ENCODE assay signal across 15 cellular contexts in genomic region chr9:127539259-127539981, GRCh38.
DNase-seq lines count a peak whose midpoint lies in the region; ATAC-seq and TF ChIP-seq lines count a peak whose summit lies in the region.
"Had no signal": no experiment of that assay in that cellular context is flagged by ENCODE, and none has a peak within 500 bp of the region (broad histone marks: within the 10 kb centered on the region; RNA-seq: fewer than 3 reads in every experiment).

No MANE protein-coding gene starts in this region.

- WGBS in IMR-90 (ENCODE audit: extremely low coverage in 2 of 2, insufficient read length in 1 of 2), 2 experiments: 60% methylated on average over 8 of the region's 17 CpGs; no CpG with 5 or more reads in 1 of the 2 experiments
- 58% methylated on average over 17 of the region's 17 CpGs for WGBS in mesenchymal stem cell

- H4K5ac ChIP-seq in IMR-90 (ENCODE audit: low read depth, low read length): peak overlapping the region; percentile 79

- CTCF ChIA-PET in IMR-90 (lab: Yijun Ruan, JAX): no interaction called here

- in situ Hi-C loops in IMR-90 (cut with MboI; ENCODE audit: low sequenced_read_pairs): no loop called here
- in situ Hi-C loops in brain microvascular endothelial cell (cut with HindIII; ENCODE audit: low pct_ligation_motif_present, low sequenced_read_pairs): no loop called here
- in situ Hi-C loops in GM13976 (cut with MboI; ENCODE audit: low sequenced_read_pairs, unreplicated experiment): no loop called here

- peak overlapping the region; percentile 94 for H3K23ac ChIP-seq in IMR-90 (ENCODE audit: low read depth, low read length)
- H3K23ac ChIP-seq in mesenchymal stem cell (ENCODE audit: low read length in 2 of 2): no peak overlapping the region

- peaks cover 44% of the 10 kb centered on the region for H3K36me3 ChIP-seq in IMR-90 (ENCODE audit: control insufficient read depth, insufficient read depth, low read length)
- H3K36me3 ChIP-seq in brain microvascular endothelial cell (replicated peaks): peaks cover 23% of the 10 kb centered on the region
- peaks cover 35 to 58% of the 10 kb centered on the region in 2 experiments for H3K36me3 ChIP-seq in mesenchymal stem cell (ENCODE audit: control insufficient read depth in 1 of 2, insufficient read depth in 2 of 2, low read depth in 1 of 2, low read length in 2 of 2)
- peaks cover 0 to 10% (median 0%) of the 10 kb centered on the region in 3 donors for H3K36me3 ChIP-seq in tibial artery
- H3K36me3 ChIP-seq: spleen had no signal

- H3K27me3 Mint-ChIP-seq in activated T-helper 2 cell treated with anti-CD3 and anti-CD28 coated beads, Interferon-gamma antibody, Interleukin-2, Interleukin-4, amounts not matched to agents 10 μg/mL and 5 μg/mL and 100 μg/mL, durations not matched to agents 14 hours and 24 hours and 36 hours (ENCODE audit: low read depth): no peaks in the 10 kb centered on the region
- H3K27me3 Mint-ChIP-seq: activated CD4-positive, alpha-beta T cell treated with anti-CD3 and anti-CD28 coated beads, Interleukin-2, amount 10 ng/mL, durations not matched to agents 24 days and 14 days had no signal

- peak overlapping the region; percentile 93 for H2BK120ac ChIP-seq in IMR-90 (ENCODE audit: low read depth, low read length)
- H2BK120ac ChIP-seq in mesenchymal stem cell (ENCODE audit: low read depth, low read length): no peak overlapping the region

- no peaks in the 10 kb centered on the region for H3K9me3 Mint-ChIP-seq in activated T-helper 2 cell treated with anti-CD3 and anti-CD28 coated beads, Interferon-gamma antibody, Interleukin-2, Interleukin-4, amounts not matched to agents 10 μg/mL and 5 μg/mL and 100 μg/mL, durations not matched to agents 14 hours and 24 hours and 36 hours
- H3K9me3 Mint-ChIP-seq: activated CD4-positive, alpha-beta T cell treated with anti-CD3 and anti-CD28 coated beads, Interleukin-2, amount 10 ng/mL, durations not matched to agents 24 days and 14 days had no signal

- H3K9me3 ChIP-seq in IMR-90 (ENCODE audit: control insufficient read depth, insufficient read depth, low read length) (no peaks in the 10 kb centered on the region), mesenchymal stem cell (ENCODE audit: control insufficient read depth, low read length) (no peaks in the 10 kb centered on the region), tibial artery (no peaks in the 10 kb centered on the region)
- H3K9me3 ChIP-seq: spleen had no signal

- H4K8ac ChIP-seq in IMR-90 (ENCODE audit: low read depth in 2 of 2, low read length in 2 of 2) (peak overlapping the region; percentile 66 to 83), mesenchymal stem cell (ENCODE audit: low read length) (peak overlapping the region; percentile 81)

- H3K9me1 ChIP-seq in IMR-90 (ENCODE audit: insufficient read depth, low read length): peaks cover 48% of the 10 kb centered on the region

- no peak overlapping the region for H3K27ac Mint-ChIP-seq in activated T-helper 2 cell treated with anti-CD3 and anti-CD28 coated beads, Interferon-gamma antibody, Interleukin-2, Interleukin-4, amounts not matched to agents 10 μg/mL and 5 μg/mL and 100 μg/mL, durations not matched to agents 14 hours and 24 hours and 36 hours
- H3K27ac Mint-ChIP-seq: activated CD4-positive, alpha-beta T cell treated with anti-CD3 and anti-CD28 coated beads, Interleukin-2, amount 10 ng/mL, durations not matched to agents 24 days and 14 days had no signal

- H2AK5ac ChIP-seq in IMR-90 (ENCODE audit: low read depth, low read length): peak overlapping the region; percentile 94
- H2AK5ac ChIP-seq in mesenchymal stem cell (ENCODE audit: low read length, severe bottlenecking): peak overlapping the region; percentile 93

- TF ChIP-seq POLR2A in IMR-90 (IDR thresholded peaks at IDR 0.05; ENCODE audit: low read depth, low read length): no peak

- peak overlapping the region; percentile 63 for H3K4me2 ChIP-seq in IMR-90 (ENCODE audit: low read depth, low read length)
- peak overlapping the region; percentile 4 for H3K4me2 ChIP-seq in mesenchymal stem cell (ENCODE audit: low read length, poor library complexity, severe bottlenecking)

- peaks cover 93% of the 10 kb centered on the region for H4K20me1 ChIP-seq in IMR-90 (ENCODE audit: insufficient read depth, low read length)

- H2BK12ac ChIP-seq in mesenchymal stem cell (ENCODE audit: low read length in 2 of 2): peak overlapping the region; percentile 43 to 56

- H3K27ac ChIP-seq in IMR-90 (ENCODE audit: insufficient read depth, low read length) (peak overlapping the region; percentile 86), brain microvascular endothelial cell (peak overlapping the region; percentile 72), mesenchymal stem cell (ENCODE audit: low read length, poor library complexity, severe bottlenecking) (peak overlapping the region; percentile 66), tibial artery (peak overlapping the region; percentile 76 to 77)

- no peak for TF ChIP-seq RAD21 in IMR-90 (IDR thresholded peaks at IDR 0.05; ENCODE audit: low read length)

- no peak overlapping the region for H3K4me3 Mint-ChIP-seq in activated T-helper 2 cell treated with anti-CD3 and anti-CD28 coated beads, Interferon-gamma antibody, Interleukin-2, Interleukin-4, amounts not matched to agents 10 μg/mL and 5 μg/mL and 100 μg/mL, durations not matched to agents 14 hours and 24 hours and 36 hours (ENCODE audit: low read depth)
- H3K4me3 Mint-ChIP-seq: activated CD4-positive, alpha-beta T cell treated with anti-CD3 and anti-CD28 coated beads, Interleukin-2, amount 10 ng/mL, durations not matched to agents 24 days and 14 days had no signal

- H3K4ac ChIP-seq in IMR-90 (ENCODE audit: low read depth, low read length) (peak overlapping the region; percentile 95), mesenchymal stem cell (ENCODE audit: low read depth in 1 of 2, low read length in 2 of 2) (peak overlapping the region; percentile 5 to 48)

- no TSS peak for BruUV-seq in IMR-90 (replicated peaks; lab: Mats Ljungman, UMichigan)

- intact Hi-C loops in IMR-90 (cut with micrococcal nuclease): no loop called here
- intact Hi-C loops in tibial artery (cut with DNase I; ENCODE audit: low total_unique reads): no loop called here
- intact Hi-C loops in activated T-helper 2 cell treated with anti-CD3 and anti-CD28 coated beads, Interferon-gamma antibody, Interleukin-2, Interleukin-4, amounts not matched to agents 10 μg/mL and 5 μg/mL and 100 μg/mL, durations not matched to agents 14 hours and 24 hours and 36 hours (cut with micrococcal nuclease): no loop called here

- peak overlapping the region; percentile 64 for H2AFZ ChIP-seq in IMR-90 (replicated peaks; ENCODE audit: low read length, poor library complexity)
- H2AFZ ChIP-seq in mesenchymal stem cell (ENCODE audit: low read depth, low read length): no peak overlapping the region

- H2AK9ac ChIP-seq in IMR-90 (replicated peaks; ENCODE audit: low read depth, low read length, poor library complexity): peak overlapping the region; percentile 96

- no peaks in the 10 kb centered on the region for H3K36me3 Mint-ChIP-seq in activated T-helper 2 cell treated with anti-CD3 and anti-CD28 coated beads, Interferon-gamma antibody, Interleukin-2, Interleukin-4, amounts not matched to agents 10 μg/mL and 5 μg/mL and 100 μg/mL, durations not matched to agents 14 hours and 24 hours and 36 hours (ENCODE audit: low read depth)

- peak overlapping the region; percentile 37; the same call in 1 of the 2 replicates for H3K56ac ChIP-seq in IMR-90 (ENCODE audit: extremely low read depth, insufficient read depth, low read length)

- H3K4me3 ChIP-seq in IMR-90 (ENCODE audit: insufficient read depth, low read depth, low read length) (no peak overlapping the region), brain microvascular endothelial cell (ENCODE audit: low read depth, low read length) (no peak overlapping the region), mesenchymal stem cell (ENCODE audit: insufficient read depth in 1 of 2, low read depth in 1 of 2, low read length in 2 of 2) (peak overlapping the region in 1 of 2 experiments; percentile 36), tibial artery (no peak overlapping the region)
- H3K4me3 ChIP-seq: spleen had no signal

- peak overlapping the region; percentile 44 for H3K9ac ChIP-seq in IMR-90 (ENCODE audit: low read depth, low read length)
- H3K9ac ChIP-seq in mesenchymal stem cell (ENCODE audit: low read length): peak overlapping the region; percentile 79

- H3K79me1 ChIP-seq in IMR-90 (ENCODE audit: low read depth in 1 of 2, low read length in 2 of 2): peaks cover 11 to 80% of the 10 kb centered on the region in 2 experiments; a peak in 2 of 4 replicates
- no peaks in the 10 kb centered on the region for H3K79me1 ChIP-seq in mesenchymal stem cell (replicated peaks; ENCODE audit: low read length, poor library complexity, severe bottlenecking)

- H3K4me1 Mint-ChIP-seq in activated T-helper 2 cell treated with anti-CD3 and anti-CD28 coated beads, Interferon-gamma antibody, Interleukin-2, Interleukin-4, amounts not matched to agents 10 μg/mL and 5 μg/mL and 100 μg/mL, durations not matched to agents 14 hours and 24 hours and 36 hours (ENCODE audit: low read depth): peaks cover 2% of the 10 kb centered on the region

- TF ChIP-seq CTCF in IMR-90 (conservative IDR thresholded peaks at IDR 0.05; ENCODE audit: low read depth, low read length) (no peak), brain microvascular endothelial cell (IDR thresholded peaks at IDR 0.05; ENCODE audit: low read depth, low read length, missing control alignments) (no peak), tibial artery (IDR thresholded peaks at IDR 0.05) (no peak), GM13976 (IDR thresholded peaks at IDR 0.05; ENCODE audit: borderline replicate concordance, control extremely low read depth, extremely low read depth, insufficient read depth, missing control alignments) (no peak)

- POLR2A ChIA-PET in IMR-90 (lab: Charles Lee; ENCODE audit: unreplicated experiment): no interaction called here

- peak overlapping the region; percentile 79 for H3K14ac ChIP-seq in IMR-90 (replicated peaks; ENCODE audit: low read depth, low read length)
- peak overlapping the region in 1 of 2 experiments; percentile 12 for H3K14ac ChIP-seq in mesenchymal stem cell (ENCODE audit: low read length in 2 of 2)

- dilution Hi-C loops in IMR-90 (cut with HindIII; ENCODE audit: low sequenced_read_pairs, unreplicated experiment): no loop called here

- ATAC-seq in IMR-90 (ENCODE audit: low read depth): peak; percentile 45

- H3K18ac ChIP-seq in IMR-90 (ENCODE audit: low read depth, low read length) (peak overlapping the region; percentile 82), mesenchymal stem cell (ENCODE audit: low read depth in 1 of 2, low read length in 2 of 2) (peak overlapping the region; percentile 2 to 81)

- H3K27me3 ChIP-seq in IMR-90 (ENCODE audit: control insufficient read depth, insufficient read depth, low read length) (no peaks in the 10 kb centered on the region), brain microvascular endothelial cell (replicated peaks) (no peaks in the 10 kb centered on the region), mesenchymal stem cell (ENCODE audit: control insufficient read depth in 1 of 2, insufficient read depth in 1 of 2, low read length in 2 of 2) (no peaks in the 10 kb centered on the region), tibial artery (no peaks in the 10 kb centered on the region)
- H3K27me3 ChIP-seq: spleen had no signal

- H3K4me1 ChIP-seq in IMR-90 (ENCODE audit: control insufficient read depth, insufficient read depth, low read length) (peaks cover 82% of the 10 kb centered on the region), mesenchymal stem cell (ENCODE audit: control insufficient read depth, insufficient read depth, low read depth, low read length) (peaks cover 83% of the 10 kb centered on the region), tibial artery (peaks cover 26 to 100% (median 89%) of the 10 kb centered on the region in 4 donors)

- H2BK5ac ChIP-seq in IMR-90 (ENCODE audit: low read depth, low read length, poor library complexity, severe bottlenecking) (peak overlapping the region; percentile 84), mesenchymal stem cell (ENCODE audit: low read depth, low read length, poor library complexity, severe bottlenecking) (no peak overlapping the region)

- H4K91ac ChIP-seq in IMR-90 (ENCODE audit: insufficient read depth, low read depth, low read length) (peak overlapping the region; percentile 96), mesenchymal stem cell (ENCODE audit: low read length) (peak overlapping the region; percentile 62)

- H2BK20ac ChIP-seq in IMR-90 (ENCODE audit: low read depth, low read length): peak overlapping the region; percentile 86

- DNase-seq in IMR-90: peak; percentile 60
- no peak for DNase-seq in brain microvascular endothelial cell
- DNase-seq in mesenchymal stem cell: peak; percentile 66
- DNase-seq in tibial artery: no peak
- no peak for DNase-seq in DMS153 treated with DMSO at 0.1 percent for 48 hours (lab: John Stamatoyannopoulos, UW; ENCODE audit: unreplicated experiment)
- DNase-seq in GM13976 (ENCODE audit: low spot score): no peak
- no peak for DNase-seq in NCI-H82 treated with DMSO at 0.1 percent for 48 hours (lab: John Stamatoyannopoulos, UW; ENCODE audit: unreplicated experiment)
- no peak for DNase-seq in activated T-helper 2 cell treated with anti-CD3 and anti-CD28 coated beads, Interferon-gamma antibody, Interleukin-2, Interleukin-4, amounts not matched to agents 10 μg/mL and 5 μg/mL and 100 μg/mL, durations not matched to agents 14 hours and 24 hours and 36 hours (ENCODE audit: low spot score)
- DNase-seq: activated CD4-positive, alpha-beta T cell treated with anti-CD3 and anti-CD28 coated beads, Interleukin-2, amount 10 ng/mL, durations not matched to agents 24 days and 14 days; activated naive CD4-positive, alpha-beta T cell treated with Interleukin-2 at 50 U/mL for 16 hours; cortex of kidney; hippocampal formation; MV-4-11; NCI-H748 treated with DMSO at 0.1 percent for 48 hours; spleen had no signal

- H2BK15ac ChIP-seq in IMR-90 (ENCODE audit: low read depth, low read length) (peak overlapping the region; percentile 77; the same call in 2 of the 3 replicates), mesenchymal stem cell (ENCODE audit: low read depth, poor library complexity, severe bottlenecking) (no peak overlapping the region)

Comparison
In these comparisons a context has a peak if more than half of its experiments do, and no peak if none do; other contexts are left out.
1. DNase-seq: peak in IMR-90 (single experiment) and mesenchymal stem cell (single experiment); none in brain microvascular endothelial cell (single experiment), tibial artery (0 of 2), DMS153 treated with DMSO at 0.1 percent for 48 hours (single experiment), GM13976 (single experiment), NCI-H82 treated with DMSO at 0.1 percent for 48 hours (single experiment) and activated T-helper 2 cell treated with anti-CD3 and anti-CD28 coated beads, Interferon-gamma antibody, Interleukin-2, Interleukin-4, amounts not matched to agents 10 μg/mL and 5 μg/mL and 100 μg/mL, durations not matched to agents 14 hours and 24 hours and 36 hours (single experiment).
2. Peak in every context shown above with its lines, with median percentiles within 50 percentile points of each other: H3K27ac ChIP-seq.